1 cellular context compared by ENCODE assay signal in genomic region chr10:57222603-57223002, GRCh38.
TF ChIP-seq lines count a peak whose summit lies in the region.

No MANE protein-coding gene starts in this region.

TF ChIP-seq in H1, 55 proteins besides CTCF, POLR2A, EP300 and RAD21 (continued from another document):
- TF ChIP-seq CHD1 (IDR thresholded peaks at IDR 0.05; ENCODE audit: low read depth, low read length) (no peak), MAX (IDR thresholded peaks at IDR 0.05) (no peak; the same call in 1 of the 2 replicates), CHD2 (IDR thresholded peaks at IDR 0.05; ENCODE audit: low read length) (0 out of 2 replicates have a peak, but pooled peaks have one; percentile 39), KDM1A (IDR thresholded peaks at IDR 0.05; ENCODE audit: borderline replicate concordance, low read length) (0 out of 2 replicates have a peak, but pooled peaks have one; percentile 17), TBP (IDR thresholded peaks at IDR 0.05; ENCODE audit: low read depth, low read length) (peak; percentile 54; the same call in 1 of the 2 replicates), POU5F1 (IDR thresholded peaks at IDR 0.05; ENCODE audit: low read depth, low read length) (peak; percentile 99), NANOG (IDR thresholded peaks at IDR 0.05; ENCODE audit: insufficient read depth, low read depth, low read length, poor library complexity, severe bottlenecking) (peak; percentile 76), POLR2AphosphoS5 (IDR thresholded peaks at IDR 0.05; ENCODE audit: low read depth, low read length) (peak; percentile 76; the same call in 1 of the 2 replicates), HDAC2 (IDR thresholded peaks at IDR 0.05; ENCODE audit: borderline replicate concordance in 1 of 2, low read depth in 2 of 2, low read length in 2 of 2) (peak; percentile 22 to 38; a peak in 1 of 4 replicates), CEBPB (IDR thresholded peaks at IDR 0.05; ENCODE audit: low read depth, low read length) (no peak), YY1 (IDR thresholded peaks at IDR 0.05; ENCODE audit: low read depth, low read length) (peak; percentile 82), RFX5 (IDR thresholded peaks at IDR 0.05; ENCODE audit: borderline replicate concordance, low read depth, low read length) (no peak), TCF12 (IDR thresholded peaks at IDR 0.05; ENCODE audit: low read depth, low read length) (0 out of 2 replicates have a peak, but pooled peaks have one; percentile 15), SP1 (IDR thresholded peaks at IDR 0.05; ENCODE audit: low read depth, low read length) (peak; percentile 64; the same call in 1 of the 2 replicates), TEAD4 (IDR thresholded peaks at IDR 0.05; ENCODE audit: low read depth, low read length) (peak; percentile 82)
